In genomic region chr5:148482697-148483462, GRCh38 we compare ENCODE assay signal across 8 cellular contexts.
DNase-seq lines count a peak whose midpoint lies in the region; ATAC-seq and TF ChIP-seq lines count a peak whose summit lies in the region.

No MANE protein-coding gene starts in this region.

- intact Hi-C loops in PC-3 (cut with micrococcal nuclease) = loop anchor here (1.0 kb wide), 2 partner anchors 39 to 248 kb away; no protein-coding TSS in a partner anchor

- peak; percentile 98 for TF ChIP-seq CTCF in PC-3 (conservative IDR thresholded peaks at IDR 0.05; ENCODE audit: low read depth, low read length)
- TF ChIP-seq CTCF in glutamatergic neuron (IDR thresholded peaks at IDR 0.05; ENCODE audit: partially characterized antibody, unreplicated experiment) = peak; percentile 77
- peak; percentile 69 for TF ChIP-seq CTCF in retinal pigment epithelial cell (conservative IDR thresholded peaks at IDR 0.05; ENCODE audit: low read depth, low read length)

- no peaks in the 10 kb centered on the region for H3K79me2 ChIP-seq in PC-3 (ENCODE audit: low read length)

- POLR2A ChIA-PET in PC-3 (lab: Charles Lee; ENCODE audit: unreplicated experiment) = no interaction called here

- no peaks in the 10 kb centered on the region for H3K4me1 ChIP-seq in PC-3 (ENCODE audit: insufficient read depth, low read length)

- BruUV-seq in PC-3 (replicated peaks; lab: Mats Ljungman, UMichigan) = no TSS peak

- H4K20me1 ChIP-seq in PC-3 (ENCODE audit: low read length) = no peaks in the 10 kb centered on the region

- no peak overlapping the region for H3K9ac ChIP-seq in PC-3 (ENCODE audit: low read length)

- no peak overlapping the region for H3K27ac ChIP-seq in PC-3 (ENCODE audit: low read length)

- ATAC-seq in GM18517 (IDR thresholded peaks at IDR 0.05; ENCODE audit: unreplicated experiment) (peak; percentile 73), HG03064 (IDR thresholded peaks at IDR 0.05; ENCODE audit: low read depth, unreplicated experiment) (peak; percentile 97), PC-3 (peak; percentile 90)

- no peaks in the 10 kb centered on the region for H3K9me2 ChIP-seq in PC-3 (replicated peaks; ENCODE audit: low read length)

- peaks cover 55% of the 10 kb centered on the region for H3K27me3 ChIP-seq in PC-3 (ENCODE audit: low read length)

- peak overlapping the region; percentile 75 for H2AFZ ChIP-seq in PC-3 (ENCODE audit: low read length)

- H3K27me3 Mint-ChIP-seq in glutamatergic neuron (ENCODE audit: unreplicated experiment) = peaks cover 7% of the 10 kb centered on the region

- no peaks in the 10 kb centered on the region for H3K36me3 ChIP-seq in PC-3 (ENCODE audit: low read depth, low read length)

- CTCF ChIA-PET in PC-3 (lab: Charles Lee) = no interaction called here

- no peak overlapping the region for H3K27ac Mint-ChIP-seq in glutamatergic neuron (ENCODE audit: unreplicated experiment)

- H3K9me3 Mint-ChIP-seq in glutamatergic neuron (ENCODE audit: unreplicated experiment) = no peaks in the 10 kb centered on the region

- H3K4me3 ChIP-seq in PC-3 (ENCODE audit: low read length) (no peak overlapping the region), retinal pigment epithelial cell (ENCODE audit: low read length) (no peak overlapping the region)

- no peaks in the 10 kb centered on the region for H3K9me3 ChIP-seq in PC-3 (ENCODE audit: low read length)

- peak; percentile 47 for DNase-seq in A172 (ENCODE audit: low spot score)
- DNase-seq in PC-3 = peak; percentile 87
- DNase-seq in activated T-helper 1 cell treated with anti-CD3 and anti-CD28 coated beads, Interleukin-2, amount 50 U/mL, for 16 hours (ENCODE audit: low read depth in 1 of 2, low spot score in 1 of 2) = peak; percentile 14 to 23
- DNase-seq in glutamatergic neuron = peak; percentile 79
- no peak for DNase-seq in retinal pigment epithelial cell (ENCODE audit: low read depth)
- no peak for DNase-seq in NCI-H2107 treated with DMSO at 0.1 percent for 48 hours (lab: John Stamatoyannopoulos, UW; ENCODE audit: unreplicated experiment)

- H3K4me3 Mint-ChIP-seq in glutamatergic neuron (ENCODE audit: unreplicated experiment) = no peak overlapping the region

- H3K36me3 Mint-ChIP-seq in glutamatergic neuron (ENCODE audit: unreplicated experiment) = no peaks in the 10 kb centered on the region

- H3K4me1 Mint-ChIP-seq in glutamatergic neuron (ENCODE audit: low read depth, unreplicated experiment) = no peaks in the 10 kb centered on the region

- peak overlapping the region; percentile 62 for H3K4me2 ChIP-seq in PC-3 (ENCODE audit: low read length)

- no peaks in the 10 kb centered on the region for H3F3A ChIP-seq in PC-3 (ENCODE audit: low read length, unreplicated experiment)

Comparison
In these comparisons a context has a peak if more than half of its experiments do, and no peak if none do; other contexts are left out.
1. DNase-seq: peak in A172 (single experiment), PC-3 (single experiment), activated T-helper 1 cell treated with anti-CD3 and anti-CD28 coated beads, Interleukin-2, amount 50 U/mL, for 16 hours (2 of 2) and glutamatergic neuron (single experiment); none in retinal pigment epithelial cell (single experiment) and NCI-H2107 treated with DMSO at 0.1 percent for 48 hours (single experiment).
2. Peak in every context shown above with its lines, with median percentiles within 50 percentile points of each other: ATAC-seq and CTCF ChIP-seq.